ENCODE assay signal across 28 cellular contexts in the genomic region with DNA sequence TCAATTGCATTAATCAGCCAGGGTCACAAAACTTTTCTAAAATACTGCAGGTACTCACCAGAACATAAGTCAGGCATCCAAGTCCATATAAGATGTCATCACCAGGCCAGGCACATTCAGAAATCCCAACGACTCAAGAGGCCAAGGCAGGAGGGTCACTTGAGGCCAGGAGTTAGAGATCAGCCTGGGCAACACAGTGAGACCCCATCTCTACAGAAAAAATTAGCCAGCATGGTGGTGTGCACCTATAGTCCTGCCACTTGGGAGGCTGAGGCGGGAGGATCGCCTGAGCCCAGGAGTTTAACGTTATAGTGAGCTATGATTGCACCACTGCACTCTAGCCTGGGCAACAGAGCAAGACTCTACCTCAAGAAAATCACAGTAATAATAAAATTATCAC.
"Had no signal": no experiment of that assay in that cellular context is flagged by ENCODE, and none has a peak within 500 bp of the region (broad histone marks: within the 10 kb centered on the region; RNA-seq: fewer than 3 reads in every experiment).

No MANE protein-coding gene starts in this region.

- H3K27me3 ChIP-seq: stomach, suprapubic skin, testis, thyroid gland, tibial artery, tibial nerve, upper lobe of left lung, upper lobe of right lung, uterus, vagina had no signal

- H3K4me1 Mint-ChIP-seq: stimulated activated effector memory CD8-positive, alpha-beta T cell treated with anti-CD3 and anti-CD28 coated beads, Interleukin-12 subunit alpha, Interleukin-12 subunit beta, amount 100 ng/mL, for 72 hours; stimulated activated memory B cell treated with anti-CD40 and anti-IgM and Interleukin-4, amounts not matched to agents 10 μg/mL and 1 μg/mL and 100 μg/mL, for 72 hours; stimulated activated naive B cell treated with anti-CD40 and anti-IgM and Interleukin-4, amounts not matched to agents 10 μg/mL and 1 μg/mL and 100 μg/mL, for 72 hours had no signal

- H3K9me3 Mint-ChIP-seq: type B pancreatic cell had no signal

- H3K36me3 Mint-ChIP-seq: stimulated activated effector memory CD8-positive, alpha-beta T cell treated with anti-CD3 and anti-CD28 coated beads, Interleukin-12 subunit alpha, Interleukin-12 subunit beta, amount 100 ng/mL, for 72 hours; stimulated activated memory B cell treated with anti-CD40 and anti-IgM and Interleukin-4, amounts not matched to agents 10 μg/mL and 1 μg/mL and 100 μg/mL, for 72 hours; stimulated activated naive B cell treated with anti-CD40 and anti-IgM and Interleukin-4, amounts not matched to agents 10 μg/mL and 1 μg/mL and 100 μg/mL, for 72 hours; type B pancreatic cell had no signal

- H3K4me3 Mint-ChIP-seq: stimulated activated effector memory CD8-positive, alpha-beta T cell treated with anti-CD3 and anti-CD28 coated beads, Interleukin-12 subunit alpha, Interleukin-12 subunit beta, amount 100 ng/mL, for 72 hours; stimulated activated memory B cell treated with anti-CD40 and anti-IgM and Interleukin-4, amounts not matched to agents 10 μg/mL and 1 μg/mL and 100 μg/mL, for 72 hours; stimulated activated naive B cell treated with anti-CD40 and anti-IgM and Interleukin-4, amounts not matched to agents 10 μg/mL and 1 μg/mL and 100 μg/mL, for 72 hours; stimulated activated naive CD8-positive, alpha-beta T cell treated with anti-CD3 and anti-CD28 coated beads, Interleukin-15, amount 100 ng/mL, for 72 hours; stimulated activated naive CD8-positive, alpha-beta T cell treated with anti-CD3 and anti-CD28 coated beads, Interleukin-15, Interleukin-2, amounts not matched to agents 100 ng/mL and 50 ng/mL, for 24 hours; type B pancreatic cell had no signal

- ATAC-seq: stimulated activated memory B cell treated with anti-CD40 and anti-IgM and Interleukin-4, amounts not matched to agents 10 μg/mL and 1 μg/mL and 100 μg/mL, for 72 hours; stimulated activated naive B cell treated with anti-CD40 and anti-IgM and Interleukin-4, amounts not matched to agents 10 μg/mL and 1 μg/mL and 100 μg/mL, for 72 hours; stimulated activated naive CD8-positive, alpha-beta T cell treated with anti-CD3 and anti-CD28 coated beads, Interleukin-15, amount 100 ng/mL, for 72 hours; stimulated activated naive CD8-positive, alpha-beta T cell treated with anti-CD3 and anti-CD28 coated beads, Interleukin-15, Interleukin-2, amounts not matched to agents 100 U/mL and 50 U/mL, for 24 hours; upper lobe of right lung had no signal

- H3K27ac ChIP-seq: stomach, suprapubic skin, testis, thoracic aorta, thyroid gland, tibial artery, tibial nerve, upper lobe of left lung, upper lobe of right lung, uterus, vagina had no signal

- FAIRE-seq: urothelium cell line had no signal

- H3K27ac Mint-ChIP-seq: stimulated activated effector memory CD8-positive, alpha-beta T cell treated with anti-CD3 and anti-CD28 coated beads, Interleukin-12 subunit alpha, Interleukin-12 subunit beta, amount 100 ng/mL, for 72 hours; stimulated activated memory B cell treated with anti-CD40 and anti-IgM and Interleukin-4, amounts not matched to agents 10 μg/mL and 1 μg/mL and 100 μg/mL, for 72 hours; stimulated activated naive B cell treated with anti-CD40 and anti-IgM and Interleukin-4, amounts not matched to agents 10 μg/mL and 1 μg/mL and 100 μg/mL, for 72 hours; stimulated activated naive CD8-positive, alpha-beta T cell treated with anti-CD3 and anti-CD28 coated beads, Interleukin-15, amount 100 ng/mL, for 72 hours; stimulated activated naive CD8-positive, alpha-beta T cell treated with anti-CD3 and anti-CD28 coated beads, Interleukin-15, Interleukin-2, amounts not matched to agents 100 ng/mL and 50 ng/mL, for 24 hours; type B pancreatic cell had no signal

- H3K9me3 ChIP-seq: stomach, suprapubic skin, testis, thyroid gland, tibial artery, upper lobe of left lung, upper lobe of right lung, uterus, vagina had no signal

- H3K36me3 ChIP-seq: stomach, suprapubic skin, thoracic aorta, thyroid gland, tibial artery, tibial nerve, upper lobe of left lung, upper lobe of right lung, uterus, vagina had no signal

- DNase-seq: stimulated activated CD4-positive, alpha-beta T cell treated with anti-CD3 and anti-CD28 coated beads, Interleukin-2, amount 100 ng/mL, for 48 hours; stimulated activated CD4-positive, alpha-beta T cell treated with anti-CD3 and anti-CD28 coated beads, Interleukin-4, amount 100 ng/mL, for 1 hour; stimulated activated CD4-positive, alpha-beta T cell treated with anti-CD3 and anti-CD28 coated beads, Interleukin-4, amount 100 ng/mL, for 24 hours; stimulated activated CD4-positive, alpha-beta T cell treated with anti-CD3 and anti-CD28 coated beads, Interleukin-4, amount 100 ng/mL, for 4 hours; stimulated activated CD8-positive, alpha-beta memory T cell treated with anti-CD3 and anti-CD28 coated beads, Interleukin-4, amount 100 ng/mL, for 48 hours; stimulated activated naive B cell treated with anti-CD40 and anti-IgM and Interleukin-4, amounts not matched to agents 10 μg/mL and 1 μg/mL and 100 μg/mL, for 72 hours; stimulated activated naive CD4-positive, alpha-beta T cell; stimulated activated naive CD4-positive, alpha-beta T cell treated with Interleukin-2 at 50 U/mL for 16 hours; stimulated activated naive CD8-positive, alpha-beta T cell treated with anti-CD3 and anti-CD28 coated beads, Interleukin-15, amount 100 ng/mL, for 72 hours; stimulated activated naive CD8-positive, alpha-beta T cell treated with anti-CD3 and anti-CD28 coated beads, Interleukin-15, Interleukin-2, amounts not matched to agents 100 U/mL and 50 U/mL, for 24 hours; stomach; substantia nigra; testis; thyroid gland; tibial artery; trophoblast cell; upper lobe of left lung; upper lobe of right lung; uterus had no signal

- H3K4me3 ChIP-seq: stomach, suprapubic skin, testis, thoracic aorta, thyroid gland, tibial artery, tibial nerve, upper lobe of left lung, upper lobe of right lung, uterus, vagina had no signal

- H3K4me1 ChIP-seq: stomach, suprapubic skin, testis, thyroid gland, tibial artery, upper lobe of left lung, upper lobe of right lung, uterus, vagina had no signal

- H3K27me3 Mint-ChIP-seq: stimulated activated memory B cell treated with anti-CD40 and anti-IgM and Interleukin-4, amounts not matched to agents 10 μg/mL and 1 μg/mL and 100 μg/mL, for 72 hours; type B pancreatic cell had no signal
